In genomic region chr18:79943608-79944125, GRCh38 we compare ENCODE assay signal across 2 cellular contexts.
TF ChIP-seq lines count a peak whose summit lies in the region.

No MANE protein-coding gene starts in this region.

TF ChIP-seq in HEK293, 187 proteins besides CTCF, POLR2A, EP300 and RAD21:
- TF ChIP-seq ZEB2 (tag by site-specific recombination; IDR thresholded peaks at IDR 0.05): no peak
- no peak for TF ChIP-seq PATZ1 (tag by site-specific recombination; IDR thresholded peaks at IDR 0.05)
- TF ChIP-seq ZNF18 (tag by site-specific recombination; IDR thresholded peaks at IDR 0.05): no peak
- TF ChIP-seq TRIM28 (IDR thresholded peaks at IDR 0.05; ENCODE audit: borderline replicate concordance, low read length): no peak
- TF ChIP-seq KLF1 (tag by site-specific recombination; IDR thresholded peaks at IDR 0.05): no peak
- no peak for TF ChIP-seq ZNF169 (tag by site-specific recombination; IDR thresholded peaks at IDR 0.05)
- TF ChIP-seq ZBTB7A (tag by site-specific recombination; IDR thresholded peaks at IDR 0.05; ENCODE audit: low read depth): no peak
- 0 out of 2 replicates have a peak, but pooled peaks have one; percentile 20 for TF ChIP-seq GLIS2 (tag by site-specific recombination; IDR thresholded peaks at IDR 0.05)
- no peak for TF ChIP-seq SETDB1 (IDR thresholded peaks at IDR 0.05; ENCODE audit: insufficient read length, low read length)
- TF ChIP-seq HOXC10 (CRISPR knock-in tag; IDR thresholded peaks at IDR 0.05): no peak
- TF ChIP-seq ZNF423 (tag by site-specific recombination; IDR thresholded peaks at IDR 0.05): no peak
- TF ChIP-seq ZNF138 (tag by site-specific recombination; IDR thresholded peaks at IDR 0.05; ENCODE audit: borderline replicate concordance): no peak
- TF ChIP-seq ZNF280D (tag by site-specific recombination; IDR thresholded peaks at IDR 0.05): no peak
- no peak for TF ChIP-seq SALL2 (tag by site-specific recombination; IDR thresholded peaks at IDR 0.05; ENCODE audit: borderline replicate concordance)
- TF ChIP-seq ZNF768 (tag by site-specific recombination; IDR thresholded peaks at IDR 0.05): no peak
- TF ChIP-seq SCRT2 (tag by site-specific recombination; IDR thresholded peaks at IDR 0.05): peak; percentile 84
- TF ChIP-seq ZNF677 (tag by site-specific recombination; IDR thresholded peaks at IDR 0.05): no peak

TF ChIP-seq in K562, 482 proteins besides CTCF, POLR2A, EP300 and RAD21:
- TF ChIP-seq POLR2G (IDR thresholded peaks at IDR 0.05; ENCODE audit: low read depth, low read length): 0 out of 2 replicates have a peak, but pooled peaks have one; percentile 10
- no peak for TF ChIP-seq BRD4 (IDR thresholded peaks at IDR 0.05)
- TF ChIP-seq RBFOX2 (IDR thresholded peaks at IDR 0.05; ENCODE audit: low read depth, low read length): peak; percentile 18; the same call in 1 of the 2 replicates
